In genomic region chr5:40333459-40334241, GRCh38 we compare ENCODE assay signal across 8 cellular contexts.
DNase-seq lines count a peak whose midpoint lies in the region; ATAC-seq and TF ChIP-seq lines count a peak whose summit lies in the region.

No MANE protein-coding gene starts in this region.

- H3K9me3 Mint-ChIP-seq in activated T-cell treated with anti-CD3 and anti-CD28 coated beads, Interleukin-2, amount 50 U/mL, for 72 hours = peaks cover 12 to 19% of the 10 kb centered on the region in 2 donors
- H3K9me3 Mint-ChIP-seq in progenitor cell of endocrine pancreas (ENCODE audit: low read depth) = no peaks in the 10 kb centered on the region

- peaks cover 6% of the 10 kb centered on the region for H3K27me3 Mint-ChIP-seq in activated T-cell treated with anti-CD3 and anti-CD28 coated beads, Interleukin-2, amount 50 U/mL, for 72 hours (ENCODE audit: low read depth)
- no peaks in the 10 kb centered on the region for H3K27me3 Mint-ChIP-seq in progenitor cell of endocrine pancreas

- H3K4me3 ChIP-seq in WERI-Rb-1 (ENCODE audit: low read depth, low read length) = no peak overlapping the region

- H3K4me3 Mint-ChIP-seq in activated T-cell treated with anti-CD3 and anti-CD28 coated beads, Interleukin-2, amount 50 U/mL, for 72 hours = no peak overlapping the region
- no peak overlapping the region for H3K4me3 Mint-ChIP-seq in progenitor cell of endocrine pancreas (ENCODE audit: low read depth)

- peak; percentile 34 for DNase-seq in HCEC 1CT
- DNase-seq in activated T-cell treated with anti-CD3 and anti-CD28 coated beads, Interleukin-2, amount 50 U/mL, for 72 hours = peak; percentile 32 to 50
- peak; percentile 89 for DNase-seq in kidney tubule cell (ENCODE audit: low spot score)
- no peak for DNase-seq in effector CD8-positive, alpha-beta T cell (lab: John Stamatoyannopoulos, UW)
- DNase-seq in progenitor cell of endocrine pancreas (ENCODE audit: low spot score, unreplicated experiment) = no peak
- DNase-seq in WERI-Rb-1 = no peak

- peaks cover 68% of the 10 kb centered on the region for H3K4me1 Mint-ChIP-seq in activated T-cell treated with anti-CD3 and anti-CD28 coated beads, Interleukin-2, amount 50 U/mL, for 72 hours (ENCODE audit: low read depth)
- peaks cover 3% of the 10 kb centered on the region for H3K4me1 Mint-ChIP-seq in progenitor cell of endocrine pancreas (ENCODE audit: low read depth)

- peaks cover 19 to 26% of the 10 kb centered on the region in 2 donors for H3K36me3 Mint-ChIP-seq in activated T-cell treated with anti-CD3 and anti-CD28 coated beads, Interleukin-2, amount 50 U/mL, for 72 hours (ENCODE audit: insufficient read depth in 2 of 2)
- no peaks in the 10 kb centered on the region for H3K36me3 Mint-ChIP-seq in progenitor cell of endocrine pancreas (ENCODE audit: insufficient read depth)

- no peak for TF ChIP-seq CTCF in progenitor cell of endocrine pancreas (IDR thresholded peaks at IDR 0.05; ENCODE audit: unreplicated experiment)
- TF ChIP-seq CTCF in WERI-Rb-1 (IDR thresholded peaks at IDR 0.05; ENCODE audit: low read depth, low read length) = no peak

- H3K27ac Mint-ChIP-seq in activated T-cell treated with anti-CD3 and anti-CD28 coated beads, Interleukin-2, amount 50 U/mL, for 72 hours = peak overlapping the region; percentile 90
- H3K27ac Mint-ChIP-seq in progenitor cell of endocrine pancreas = no peak overlapping the region

- no peaks in the 10 kb centered on the region for H3K27me3 ChIP-seq in WERI-Rb-1 (ENCODE audit: insufficient read depth, low read depth, severe bottlenecking)

- ATAC-seq in GM18498 (IDR thresholded peaks at IDR 0.05; ENCODE audit: unreplicated experiment) (peak; percentile 72), HG03442 (IDR thresholded peaks at IDR 0.05; ENCODE audit: unreplicated experiment) (no peak)
- ATAC-seq in activated T-cell treated with anti-CD3 and anti-CD28 coated beads, Interleukin-2, amount 50 U/mL, for 72 hours (replicated peaks in 1 of 2) = peak; percentile 96

- no peaks in the 10 kb centered on the region for H3K36me3 ChIP-seq in WERI-Rb-1

- H3K27ac ChIP-seq in WERI-Rb-1 = no peak overlapping the region

- no peaks in the 10 kb centered on the region for H3K9me3 ChIP-seq in WERI-Rb-1 (ENCODE audit: severe bottlenecking)

Comparison
In these comparisons a context has a peak if more than half of its experiments do, and no peak if none do; other contexts are left out.
1. DNase-seq: peak in HCEC 1CT (single experiment), activated T-cell treated with anti-CD3 and anti-CD28 coated beads, Interleukin-2, amount 50 U/mL, for 72 hours (2 of 2) and kidney tubule cell (single experiment); none in effector CD8-positive, alpha-beta T cell (single experiment), progenitor cell of endocrine pancreas (single experiment) and WERI-Rb-1 (single experiment).